ENCODE assay signal across 20 cellular contexts in the genomic region with DNA sequence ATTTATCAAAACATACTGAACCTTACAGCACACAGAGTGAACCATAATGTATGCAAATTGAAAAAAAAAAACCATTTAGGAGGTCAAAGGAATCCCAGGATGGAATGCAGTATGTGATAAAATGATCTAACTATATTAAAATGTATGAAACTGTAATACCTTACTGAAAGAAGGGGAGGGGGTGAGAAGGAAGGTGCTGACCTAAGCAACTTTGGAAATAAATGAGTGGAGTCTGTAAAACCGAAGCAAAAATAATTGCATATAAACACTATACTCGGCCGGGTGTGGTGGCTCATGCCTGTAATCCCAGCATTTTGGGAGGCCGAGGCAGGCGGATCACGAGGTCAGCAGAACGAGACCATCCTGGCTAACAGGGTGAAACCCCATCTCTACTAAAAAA.
A peak's percentile ranks its signal among the peaks of the same experiment; 100 is the strongest.
DNase-seq lines count a peak whose midpoint lies in the region; ATAC-seq, FAIRE-seq and TF ChIP-seq lines count a peak whose summit lies in the region.
"Had no signal": no experiment of that assay in that cellular context is flagged by ENCODE, and none has a peak within 500 bp of the region (broad histone marks: within the 10 kb centered on the region; RNA-seq: fewer than 3 reads in every experiment).

No MANE protein-coding gene starts in this region.

- ATAC-seq in A549 (no peak), IMR-90 (ENCODE audit: low read depth) (no peak), K562 (no peak), HG02623 (IDR thresholded peaks at IDR 0.05; ENCODE audit: unreplicated experiment) (no peak), GM21526 (IDR thresholded peaks at IDR 0.05; ENCODE audit: low FRiP score, unreplicated experiment) (no peak)
- ATAC-seq: CD8-positive, alpha-beta T cell had no signal

- POLR2A ChIA-PET in A549 (lab: Yijun Ruan, JAX) (no interaction called here), IMR-90 (lab: Charles Lee; ENCODE audit: unreplicated experiment) (no interaction called here), K562 (lab: Yijun Ruan, JAX) (interaction anchor here (0.6 kb wide), 1 partner anchor 228 kb away, joined by 3 read pairs; no protein-coding TSS in a partner anchor)

- H3K27me3 ChIP-seq in IMR-90 (ENCODE audit: control insufficient read depth, insufficient read depth, low read length) (peaks cover 3% of the 10 kb centered on the region; the same call in 1 of the 2 replicates), K562 (ENCODE audit: control insufficient read depth in 2 of 2, insufficient read depth in 2 of 2, low read length in 2 of 2) (peaks cover 0 to 11% of the 10 kb centered on the region in 2 experiments; a peak in 3 of 5 replicates)
- H3K27me3 ChIP-seq: BLaER1 treated with 17β-estradiol and CSF1 and Interleukin-3, amounts not matched to agents 10 nM and 100 nM had no signal

- H3K23ac ChIP-seq in IMR-90 (ENCODE audit: low read depth, low read length) = no peak overlapping the region

- no peak overlapping the region for H2BK20ac ChIP-seq in IMR-90 (ENCODE audit: low read depth, low read length)

- H2BK5ac ChIP-seq in IMR-90 (ENCODE audit: low read depth, low read length, poor library complexity, severe bottlenecking) = no peak overlapping the region

- no peak overlapping the region for H2BK120ac ChIP-seq in IMR-90 (ENCODE audit: low read depth, low read length)

- H3K27ac ChIP-seq in A549 (no peak overlapping the region), IMR-90 (ENCODE audit: insufficient read depth, low read length) (no peak overlapping the region), K562 (ENCODE audit: extremely low read depth, low read depth, low read length) (no peak overlapping the region)
- H3K27ac ChIP-seq: BLaER1 treated with 17β-estradiol and CSF1 and Interleukin-3, amounts not matched to agents 10 nM and 100 nM; C4-2B had no signal

- H3K14ac ChIP-seq in IMR-90 (replicated peaks; ENCODE audit: low read depth, low read length) = no peak overlapping the region

- no peak overlapping the region for H4K5ac ChIP-seq in IMR-90 (ENCODE audit: low read depth, low read length)

- no peak overlapping the region for H2AK9ac ChIP-seq in IMR-90 (replicated peaks; ENCODE audit: low read depth, low read length, poor library complexity)

- H3K36me3 ChIP-seq in IMR-90 (ENCODE audit: control insufficient read depth, insufficient read depth, low read length) (no peaks in the 10 kb centered on the region), K562 (ENCODE audit: control insufficient read depth, insufficient read depth, low read length) (no peaks in the 10 kb centered on the region)
- H3K36me3 ChIP-seq: BLaER1 treated with 17β-estradiol and CSF1 and Interleukin-3, amounts not matched to agents 10 nM and 100 nM had no signal

- no peak overlapping the region for H3K4me2 ChIP-seq in A549
- H3K4me2 ChIP-seq in IMR-90 (ENCODE audit: low read depth, low read length) = no peak overlapping the region
- no peak overlapping the region for H3K4me2 ChIP-seq in K562 (ENCODE audit: insufficient read depth, low read length)
- H3K4me2 ChIP-seq: BLaER1 treated with 17β-estradiol and CSF1 and Interleukin-3, amounts not matched to agents 10 nM and 100 nM had no signal

- BruUV-seq in IMR-90 (replicated peaks; lab: Mats Ljungman, UMichigan) (no TSS peak), K562 (replicated peaks; lab: Mats Ljungman, UMichigan) (no TSS peak)

- dilution Hi-C loops in IMR-90 (cut with HindIII; ENCODE audit: low sequenced_read_pairs, unreplicated experiment) = no loop called here

- FAIRE-seq in A549 (lab: Jason Lieb, UNC) = no peak
- no peak for FAIRE-seq in K562 (lab: Jason Lieb, UNC)
- FAIRE-seq: A204.1, D721Med, G401.6, GM12891, GM19239 had no signal

- H3K79me2 ChIP-seq in K562 (ENCODE audit: control insufficient read depth, insufficient read depth, low read length) = no peaks in the 10 kb centered on the region

- TF ChIP-seq EP300 in A549 (IDR thresholded peaks at IDR 0.05) = no peak
- no peak for TF ChIP-seq EP300 in K562 (IDR thresholded peaks at IDR 0.05; ENCODE audit: low read length)

- CTCF ChIA-PET in A549 (lab: Yijun Ruan, JAX) = interaction anchor here (0.7 to 3.0 kb wide), 3 partner anchors 10 to 445 kb away, joined by 5 to 17 read pairs (median 8); no protein-coding TSS in a partner anchor
- CTCF ChIA-PET in IMR-90 (lab: Yijun Ruan, JAX) = no interaction called here
- CTCF ChIA-PET in K562 (lab: Yijun Ruan, JAX; ENCODE audit: low intra/inter-chr PET ratio) = no interaction called here

- no peak overlapping the region for H2AK5ac ChIP-seq in IMR-90 (ENCODE audit: low read depth, low read length)

- H3K56ac ChIP-seq in IMR-90 (ENCODE audit: extremely low read depth, insufficient read depth, low read length) = no peak overlapping the region

- TF ChIP-seq CTCF in A549 (IDR thresholded peaks at IDR 0.05) (no peak), IMR-90 (conservative IDR thresholded peaks at IDR 0.05; ENCODE audit: low read depth, low read length) (no peak), K562 (IDR thresholded peaks at IDR 0.05 in 2 of 3, conservative IDR thresholded peaks at IDR 0.05 in 1 of 3; ENCODE audit: insufficient read depth in 2 of 3, low read depth in 1 of 3, low read length in 3 of 3) (no peak)

- no peak overlapping the region for H3K4me3 ChIP-seq in A549
- no peak overlapping the region for H3K4me3 ChIP-seq in IMR-90 (ENCODE audit: insufficient read depth, low read depth, low read length)
- no peak overlapping the region for H3K4me3 ChIP-seq in K562
- H3K4me3 ChIP-seq: BLaER1 treated with 17β-estradiol and CSF1 and Interleukin-3, amounts not matched to agents 10 nM and 100 nM had no signal

- H3K18ac ChIP-seq in IMR-90 (ENCODE audit: low read depth, low read length) = no peak overlapping the region

- H4K8ac ChIP-seq in IMR-90 (ENCODE audit: low read depth in 2 of 2, low read length in 2 of 2) = no peak overlapping the region

- no peak overlapping the region for H2BK15ac ChIP-seq in IMR-90 (ENCODE audit: low read depth, low read length)

- no peak overlapping the region for H4K91ac ChIP-seq in IMR-90 (ENCODE audit: insufficient read depth, low read depth, low read length)

- H2AFZ ChIP-seq in IMR-90 (replicated peaks; ENCODE audit: low read length, poor library complexity) = no peak overlapping the region
- H2AFZ ChIP-seq in K562 (ENCODE audit: low read depth, low read length) = no peak overlapping the region

- intact Hi-C loops in IMR-90 (cut with micrococcal nuclease) (loop anchor here (10.0 kb wide), 1 partner anchor 409 kb away; no protein-coding TSS in a partner anchor), K562 (cut with micrococcal nuclease) (no loop called here)

- no peak overlapping the region for H3K9ac ChIP-seq in IMR-90 (ENCODE audit: low read depth, low read length)
- H3K9ac ChIP-seq in K562 (ENCODE audit: insufficient read depth in 1 of 2, low read depth in 2 of 2, low read length in 2 of 2) = no peak overlapping the region
- H3K9ac ChIP-seq: BLaER1 treated with 17β-estradiol and CSF1 and Interleukin-3, amounts not matched to agents 10 nM and 100 nM had no signal

- H3K9me3 ChIP-seq in A549 (no peaks in the 10 kb centered on the region), IMR-90 (ENCODE audit: control insufficient read depth, insufficient read depth, low read length) (no peaks in the 10 kb centered on the region), K562 (replicated peaks; ENCODE audit: control insufficient read depth, insufficient read depth, low read depth, low read length) (no peaks in the 10 kb centered on the region)
- H3K9me3 ChIP-seq: BLaER1 treated with 17β-estradiol and CSF1 and Interleukin-3, amounts not matched to agents 10 nM and 100 nM; Caco-2 had no signal

- TF ChIP-seq RAD21 in A549 (conservative IDR thresholded peaks at IDR 0.05 in 1 of 2, IDR thresholded peaks at IDR 0.05 in 1 of 2) (no peak), IMR-90 (IDR thresholded peaks at IDR 0.05; ENCODE audit: low read length) (no peak), K562 (CRISPR knock-in tag; conservative IDR thresholded peaks at IDR 0.05 in 1 of 2, IDR thresholded peaks at IDR 0.05 in 1 of 2) (no peak)

- WGBS in A549 (ENCODE audit: missing lambda C conversion rate) = 42% methylated on average over 7 of the region's 7 CpGs
- 100% methylated on average over 4 of the region's 7 CpGs; no CpG with 5 or more reads in 1 of the 2 experiments for WGBS in IMR-90 (ENCODE audit: extremely low coverage in 2 of 2, insufficient read length in 1 of 2), 2 experiments
- 4% methylated on average over 7 of the region's 7 CpGs for WGBS in K562 (ENCODE audit: insufficient coverage, low coverage, missing lambda C conversion rate)

- H4K20me1 ChIP-seq in IMR-90 (ENCODE audit: insufficient read depth, low read length) = no peaks in the 10 kb centered on the region
- H4K20me1 ChIP-seq in K562 (replicated peaks; ENCODE audit: control insufficient read depth, insufficient read depth, low read length) = no peaks in the 10 kb centered on the region

- in situ Hi-C loops in IMR-90 (cut with MboI; ENCODE audit: low sequenced_read_pairs) (no loop called here), K562 (cut with MboI) (loop anchor here (25.0 kb wide), 1 partner anchor 1458 kb away; no protein-coding TSS in a partner anchor)

- no peak for DNase-seq in A549 (ENCODE audit: low read depth in 1 of 2, low spot score in 1 of 2)
- DNase-seq in IMR-90 = no peak
- DNase-seq in K562 (ENCODE audit: extremely low read depth in 1 of 4, low spot score in 3 of 4) = no peak
- DNase-seq: 8988T; AML-193; Caco-2; Calu3; CD4-positive, alpha-beta T cell; CD8-positive, alpha-beta T cell; DMS79 treated with DMSO at 0.1 percent for 48 hours; GF-D8 had no signal

- H3K79me1 ChIP-seq in IMR-90 (ENCODE audit: low read depth in 1 of 2, low read length in 2 of 2) = no peaks in the 10 kb centered on the region

- no peak overlapping the region for H3K4ac ChIP-seq in IMR-90 (ENCODE audit: low read depth, low read length)

- H3K9me1 ChIP-seq in IMR-90 (ENCODE audit: insufficient read depth, low read length) (no peaks in the 10 kb centered on the region), K562 (ENCODE audit: control insufficient read depth, insufficient read depth, low read length) (no peaks in the 10 kb centered on the region)

- H3K4me1 ChIP-seq in A549 (no peaks in the 10 kb centered on the region), IMR-90 (ENCODE audit: control insufficient read depth, insufficient read depth, low read length) (no peaks in the 10 kb centered on the region), K562 (replicated peaks in 1 of 2; ENCODE audit: control insufficient read depth in 2 of 2, insufficient read depth in 2 of 2, low read length in 2 of 2) (no peaks in the 10 kb centered on the region)
- H3K4me1 ChIP-seq: BLaER1 treated with 17β-estradiol and CSF1 and Interleukin-3, amounts not matched to agents 10 nM and 100 nM; Caco-2 had no signal

- TF ChIP-seq POLR2A in A549 (IDR thresholded peaks at IDR 0.05; ENCODE audit: low read length) (no peak), IMR-90 (IDR thresholded peaks at IDR 0.05; ENCODE audit: low read depth, low read length) (no peak), K562 (conservative IDR thresholded peaks at IDR 0.05) (no peak)

TF ChIP-seq in A549, 52 proteins besides CTCF, POLR2A, EP300 and RAD21 (continues in another document):
- TF ChIP-seq MAFK (IDR thresholded peaks at IDR 0.05; ENCODE audit: partially characterized antibody) (peak; percentile 70), ZC3H11A (IDR thresholded peaks at IDR 0.05) (no peak)

TF ChIP-seq in IMR-90, 13 proteins besides CTCF, POLR2A, EP300 and RAD21 (continues in another document):
- TF ChIP-seq MAFK (IDR thresholded peaks at IDR 0.05; ENCODE audit: low read depth, low read length) = peak; percentile 87

TF ChIP-seq in K562, 482 proteins besides CTCF, POLR2A, EP300 and RAD21 (continues in another document):
- TF ChIP-seq GTF2E2 (tag; IDR thresholded peaks at IDR 0.05) (no peak), ZNF316 (IDR thresholded peaks at IDR 0.05) (peak; percentile 45)
